Comparison of ENCODE assay signal across 2 cellular contexts in the genomic region with DNA sequence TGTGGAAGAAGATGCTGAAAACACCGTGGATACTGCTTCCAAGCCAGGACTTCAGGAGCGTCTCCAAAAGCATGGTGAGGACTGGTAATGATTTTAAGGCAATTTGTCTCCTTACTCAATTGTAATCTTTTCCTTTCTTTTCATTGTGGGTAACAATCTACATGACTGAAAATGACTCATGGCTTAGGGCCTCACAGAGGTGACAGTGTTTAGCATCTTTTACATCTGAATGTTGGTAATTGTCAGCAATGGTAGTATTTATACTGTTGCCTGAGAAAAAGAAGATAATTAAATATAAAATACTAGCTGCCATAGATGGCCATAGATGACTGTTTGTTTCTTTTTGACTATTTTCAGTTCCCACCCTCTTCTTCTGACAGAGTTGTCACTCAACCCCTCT.
TF ChIP-seq lines count a peak whose summit lies in the region.

No MANE protein-coding gene starts in this region.

TF ChIP-seq in H1, 55 proteins besides CTCF, POLR2A, EP300 and RAD21:
- peak; percentile 69 for TF ChIP-seq JUND (IDR thresholded peaks at IDR 0.05; ENCODE audit: low read length)
- no peak for TF ChIP-seq ASH2L (IDR thresholded peaks at IDR 0.05; ENCODE audit: low read length)

TF ChIP-seq in neural cell, 6 proteins besides CTCF, POLR2A, EP300 and RAD21:
- TF ChIP-seq TAF1 (IDR thresholded peaks at IDR 0.05; ENCODE audit: low read depth), result no peak
- TF ChIP-seq SMC3 (conservative IDR thresholded peaks at IDR 0.05; ENCODE audit: poor library complexity), result no peak
- TF ChIP-seq EZH2 (IDR thresholded peaks at IDR 0.05; ENCODE audit: borderline replicate concordance, insufficient read depth, low read length, poor library complexity, severe bottlenecking), result no peak
- TF ChIP-seq MXI1 (conservative IDR thresholded peaks at IDR 0.05; ENCODE audit: poor library complexity, severe bottlenecking), result no peak
- TF ChIP-seq, protein P1, sequence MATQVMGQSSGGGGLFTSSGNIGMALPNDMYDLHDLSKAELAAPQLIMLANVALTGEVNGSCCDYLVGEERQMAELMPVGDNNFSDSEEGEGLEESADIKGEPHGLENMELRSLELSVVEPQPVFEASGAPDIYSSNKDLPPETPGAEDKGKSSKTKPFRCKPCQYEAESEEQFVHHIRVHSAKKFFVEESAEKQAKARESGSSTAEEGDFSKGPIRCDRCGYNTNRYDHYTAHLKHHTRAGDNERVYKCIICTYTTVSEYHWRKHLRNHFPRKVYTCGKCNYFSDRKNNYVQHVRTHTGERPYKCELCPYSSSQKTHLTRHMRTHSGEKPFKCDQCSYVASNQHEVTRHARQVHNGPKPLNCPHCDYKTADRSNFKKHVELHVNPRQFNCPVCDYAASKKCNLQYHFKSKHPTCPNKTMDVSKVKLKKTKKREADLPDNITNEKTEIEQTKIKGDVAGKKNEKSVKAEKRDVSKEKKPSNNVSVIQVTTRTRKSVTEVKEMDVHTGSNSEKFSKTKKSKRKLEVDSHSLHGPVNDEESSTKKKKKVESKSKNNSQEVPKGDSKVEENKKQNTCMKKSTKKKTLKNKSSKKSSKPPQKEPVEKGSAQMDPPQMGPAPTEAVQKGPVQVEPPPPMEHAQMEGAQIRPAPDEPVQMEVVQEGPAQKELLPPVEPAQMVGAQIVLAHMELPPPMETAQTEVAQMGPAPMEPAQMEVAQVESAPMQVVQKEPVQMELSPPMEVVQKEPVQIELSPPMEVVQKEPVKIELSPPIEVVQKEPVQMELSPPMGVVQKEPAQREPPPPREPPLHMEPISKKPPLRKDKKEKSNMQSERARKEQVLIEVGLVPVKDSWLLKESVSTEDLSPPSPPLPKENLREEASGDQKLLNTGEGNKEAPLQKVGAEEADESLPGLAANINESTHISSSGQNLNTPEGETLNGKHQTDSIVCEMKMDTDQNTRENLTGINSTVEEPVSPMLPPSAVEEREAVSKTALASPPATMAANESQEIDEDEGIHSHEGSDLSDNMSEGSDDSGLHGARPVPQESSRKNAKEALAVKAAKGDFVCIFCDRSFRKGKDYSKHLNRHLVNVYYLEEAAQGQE (IDR thresholded peaks at IDR 0.05; ENCODE audit: borderline replicate concordance), result no peak
- no peak for TF ChIP-seq POLR2AphosphoS5 (IDR thresholded peaks at IDR 0.05)
